2 cellular contexts compared by ENCODE assay signal in the genomic region with DNA sequence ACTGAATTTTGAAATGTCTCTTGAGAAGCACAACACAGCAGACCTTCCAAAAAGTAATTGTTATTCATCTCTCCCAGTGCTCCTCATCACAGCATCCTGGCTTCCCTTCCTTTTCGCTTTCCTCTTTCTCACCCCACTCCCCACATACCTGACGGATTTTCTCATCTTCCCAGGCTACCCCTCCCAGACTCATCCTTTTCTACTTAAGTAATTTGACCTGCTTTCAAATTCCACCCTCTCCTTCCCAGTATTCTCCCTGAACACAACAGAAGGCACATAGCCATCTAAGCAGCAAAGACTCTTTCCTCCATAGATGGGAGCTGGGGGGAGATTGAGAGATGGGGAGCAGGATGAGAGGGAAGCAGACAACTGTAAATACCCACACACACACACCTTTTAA.
TF ChIP-seq lines count a peak whose summit lies in the region.

No MANE protein-coding gene starts in this region.

TF ChIP-seq in HepG2, 621 proteins besides CTCF, POLR2A, EP300 and RAD21:
- no peak for TF ChIP-seq SAFB2 (CRISPR knock-in tag; IDR thresholded peaks at IDR 0.05; ENCODE audit: borderline replicate concordance, low read depth)
- no peak for TF ChIP-seq MTA3 (CRISPR knock-in tag; IDR thresholded peaks at IDR 0.05)
- no peak for TF ChIP-seq ZNF569 (CRISPR knock-in tag; IDR thresholded peaks at IDR 0.05; ENCODE audit: borderline replicate concordance)
- no peak for TF ChIP-seq AKAP8 (CRISPR knock-in tag; IDR thresholded peaks at IDR 0.05)
- no peak for TF ChIP-seq JUNB (CRISPR knock-in tag; IDR thresholded peaks at IDR 0.05; ENCODE audit: borderline replicate concordance)
- TF ChIP-seq ZNF530 (CRISPR knock-in tag; IDR thresholded peaks at IDR 0.05; ENCODE audit: low read depth): no peak
- TF ChIP-seq SSRP1 (CRISPR knock-in tag; IDR thresholded peaks at IDR 0.05): no peak
- no peak for TF ChIP-seq ZSCAN25 (CRISPR knock-in tag; IDR thresholded peaks at IDR 0.05)
- TF ChIP-seq, protein P1, sequence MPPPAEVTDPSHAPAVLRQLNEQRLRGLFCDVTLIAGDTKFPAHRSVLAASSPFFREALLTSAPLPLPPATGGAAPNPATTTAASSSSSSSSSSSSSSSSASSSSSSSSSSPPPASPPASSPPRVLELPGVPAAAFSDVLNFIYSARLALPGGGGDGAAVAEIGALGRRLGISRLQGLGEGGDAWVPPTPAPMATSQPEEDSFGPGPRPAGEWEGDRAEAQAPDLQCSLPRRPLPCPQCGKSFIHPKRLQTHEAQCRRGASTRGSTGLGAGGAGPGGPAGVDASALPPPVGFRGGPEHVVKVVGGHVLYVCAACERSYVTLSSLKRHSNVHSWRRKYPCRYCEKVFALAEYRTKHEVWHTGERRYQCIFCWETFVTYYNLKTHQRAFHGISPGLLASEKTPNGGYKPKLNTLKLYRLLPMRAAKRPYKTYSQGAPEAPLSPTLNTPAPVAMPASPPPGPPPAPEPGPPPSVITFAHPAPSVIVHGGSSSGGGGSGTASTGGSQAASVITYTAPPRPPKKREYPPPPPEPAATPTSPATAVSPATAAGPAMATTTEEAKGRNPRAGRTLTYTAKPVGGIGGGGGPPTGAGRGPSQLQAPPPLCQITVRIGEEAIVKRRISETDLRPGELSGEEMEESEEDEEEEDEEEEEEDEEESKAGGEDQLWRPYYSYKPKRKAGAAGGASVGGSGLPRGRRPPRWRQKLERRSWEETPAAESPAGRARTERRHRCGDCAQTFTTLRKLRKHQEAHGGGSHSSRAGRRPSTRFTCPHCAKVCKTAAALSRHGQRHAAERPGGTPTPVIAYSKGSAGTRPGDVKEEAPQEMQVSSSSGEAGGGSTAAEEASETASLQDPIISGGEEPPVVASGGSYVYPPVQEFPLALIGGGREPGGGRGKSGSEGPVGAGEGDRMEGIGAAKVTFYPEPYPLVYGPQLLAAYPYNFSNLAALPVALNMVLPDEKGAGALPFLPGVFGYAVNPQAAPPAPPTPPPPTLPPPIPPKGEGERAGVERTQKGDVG (CRISPR knock-in tag; IDR thresholded peaks at IDR 0.05; ENCODE audit: borderline replicate concordance): no peak
- TF ChIP-seq BCL6 (CRISPR knock-in tag; IDR thresholded peaks at IDR 0.05): no peak
- no peak for TF ChIP-seq ELF3 (CRISPR knock-in tag; IDR thresholded peaks at IDR 0.05)

TF ChIP-seq in H1, 55 proteins besides CTCF, POLR2A, EP300 and RAD21:
- TF ChIP-seq RXRA (IDR thresholded peaks at IDR 0.05; ENCODE audit: insufficient read depth, low read depth, low read length) (no peak), KDM1A (IDR thresholded peaks at IDR 0.05; ENCODE audit: borderline replicate concordance, low read length) (no peak), HDAC2 (IDR thresholded peaks at IDR 0.05; ENCODE audit: borderline replicate concordance in 1 of 2, low read depth in 2 of 2, low read length in 2 of 2) (no peak), NANOG (IDR thresholded peaks at IDR 0.05; ENCODE audit: insufficient read depth, low read depth, low read length, poor library complexity, severe bottlenecking) (no peak), CBX8 (IDR thresholded peaks at IDR 0.05; ENCODE audit: borderline replicate concordance, low read depth, low read length) (no peak), EZH2 (IDR thresholded peaks at IDR 0.05; ENCODE audit: low read depth, low read length, severe bottlenecking) (no peak), JUND (IDR thresholded peaks at IDR 0.05; ENCODE audit: low read length) (no peak), GABPA (IDR thresholded peaks at IDR 0.05; ENCODE audit: borderline replicate concordance, insufficient read depth, low read length) (no peak), CHD1 (IDR thresholded peaks at IDR 0.05; ENCODE audit: low read depth, low read length) (no peak), PHF8 (conservative IDR thresholded peaks at IDR 0.05; ENCODE audit: low read depth, low read length) (no peak), SP1 (IDR thresholded peaks at IDR 0.05; ENCODE audit: low read depth, low read length) (no peak), RFX5 (IDR thresholded peaks at IDR 0.05; ENCODE audit: borderline replicate concordance, low read depth, low read length) (no peak), TEAD4 (IDR thresholded peaks at IDR 0.05; ENCODE audit: low read depth, low read length) (no peak), BACH1 (IDR thresholded peaks at IDR 0.05; ENCODE audit: low read length) (no peak), POLR2AphosphoS5 (IDR thresholded peaks at IDR 0.05; ENCODE audit: low read depth, low read length) (no peak)
